In the genomic region with DNA sequence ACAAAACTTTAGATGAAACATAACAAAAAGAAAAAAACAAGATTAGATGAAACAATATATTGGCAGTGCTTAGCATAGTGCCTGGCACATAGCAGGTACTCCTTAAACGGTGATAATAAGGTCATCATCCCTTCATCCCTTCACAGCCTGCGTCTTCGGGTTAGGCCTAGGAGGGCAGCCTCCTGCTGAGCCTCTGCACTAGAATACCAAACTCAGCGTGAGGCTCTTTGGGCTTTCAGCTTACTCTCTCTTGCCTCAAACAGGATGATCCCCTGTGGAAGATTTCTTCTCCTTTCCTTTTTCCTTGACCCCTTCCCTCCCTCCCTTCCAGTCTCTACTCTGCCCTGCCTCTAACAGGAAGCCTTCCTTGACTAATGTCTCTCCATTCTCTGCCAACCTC, we compare ENCODE assay signal across 19 cellular contexts. TPM values are rescaled to one million over a fixed set of nuclear protein-coding genes. Genes with fewer than 3 reads are reported as not detected.
A peak's percentile ranks its signal among the peaks of the same experiment; 100 is the strongest.
DNase-seq lines count a peak whose midpoint lies in the region; ATAC-seq and TF ChIP-seq lines count a peak whose summit lies in the region.
"Had no signal": no experiment of that assay in that cellular context is flagged by ENCODE, and none has a peak within 500 bp of the region (broad histone marks: within the 10 kb centered on the region; RNA-seq: fewer than 3 reads in every experiment).

No MANE protein-coding gene starts in this region.

- H3K36me3 ChIP-seq in mesenchymal stem cell (ENCODE audit: control insufficient read depth in 1 of 2, insufficient read depth in 2 of 2, low read depth in 1 of 2, low read length in 2 of 2) (no peaks in the 10 kb centered on the region), tibial nerve (no peaks in the 10 kb centered on the region)
- H3K36me3 ChIP-seq: HAP-1, heart right ventricle, upper lobe of left lung had no signal

- H3K9me3 ChIP-seq in mesenchymal stem cell (ENCODE audit: control insufficient read depth, low read length) (no peaks in the 10 kb centered on the region), tibial nerve (no peaks in the 10 kb centered on the region)
- H3K9me3 ChIP-seq: HAP-1, heart right ventricle, upper lobe of left lung had no signal

- no peak overlapping the region for H4K91ac ChIP-seq in mesenchymal stem cell (ENCODE audit: low read length)

- TF ChIP-seq CTCF in tibial nerve (IDR thresholded peaks at IDR 0.05) = no peak

- peak overlapping the region; percentile 4 for H3K27ac ChIP-seq in mesenchymal stem cell (ENCODE audit: low read length, poor library complexity, severe bottlenecking)
- H3K27ac ChIP-seq in tibial nerve = peak overlapping the region; percentile 54 to 79 (median 74)
- H3K27ac ChIP-seq: heart right ventricle, upper lobe of left lung had no signal

- no peak for TF ChIP-seq EP300 in tibial nerve (IDR thresholded peaks at IDR 0.05)

- no peak overlapping the region for H3K9ac ChIP-seq in mesenchymal stem cell (ENCODE audit: low read length)

- no peak overlapping the region for H2BK120ac ChIP-seq in mesenchymal stem cell (ENCODE audit: low read depth, low read length)

- H3K4me3 ChIP-seq in mesenchymal stem cell (ENCODE audit: insufficient read depth in 1 of 2, low read depth in 1 of 2, low read length in 2 of 2) = no peak overlapping the region
- H3K4me3 ChIP-seq in tibial nerve = no peak overlapping the region
- H3K4me3 ChIP-seq: HAP-1 had no signal

- no peak overlapping the region for H3K4me2 ChIP-seq in mesenchymal stem cell (ENCODE audit: low read length, poor library complexity, severe bottlenecking)

- H2BK5ac ChIP-seq in mesenchymal stem cell (ENCODE audit: low read depth, low read length, poor library complexity, severe bottlenecking) = no peak overlapping the region

- no peak overlapping the region for H2AK5ac ChIP-seq in mesenchymal stem cell (ENCODE audit: low read length, severe bottlenecking)

- WGBS in mesenchymal stem cell = 56% methylated on average over 4 of the region's 4 CpGs
- 62 to 67% methylated on average over 4 of the region's 4 CpGs for WGBS in tibial nerve, 2 donors

- no peak for ATAC-seq in GM19467 (IDR thresholded peaks at IDR 0.05; ENCODE audit: unreplicated experiment)

- H2BK15ac ChIP-seq in mesenchymal stem cell (ENCODE audit: low read depth, poor library complexity, severe bottlenecking) = no peak overlapping the region

- H2AFZ ChIP-seq in mesenchymal stem cell (ENCODE audit: low read depth, low read length) = no peak overlapping the region

- H3K4ac ChIP-seq in mesenchymal stem cell (ENCODE audit: low read depth in 1 of 2, low read length in 2 of 2) = no peak overlapping the region

- H3K27me3 ChIP-seq in mesenchymal stem cell (ENCODE audit: control insufficient read depth in 1 of 2, insufficient read depth in 1 of 2, low read length in 2 of 2) (peaks cover 19 to 37% of the 10 kb centered on the region in 2 experiments), tibial nerve (no peaks in the 10 kb centered on the region)

- H4K8ac ChIP-seq in mesenchymal stem cell (ENCODE audit: low read length) = no peak overlapping the region

- no peak overlapping the region for H3K14ac ChIP-seq in mesenchymal stem cell (ENCODE audit: low read length in 2 of 2)

- H3K18ac ChIP-seq in mesenchymal stem cell (ENCODE audit: low read depth in 1 of 2, low read length in 2 of 2) = no peak overlapping the region

- H3K23ac ChIP-seq in mesenchymal stem cell (ENCODE audit: low read length in 2 of 2) = no peak overlapping the region

- no peak for TF ChIP-seq POLR2A in tibial nerve (IDR thresholded peaks at IDR 0.05)

- peak; percentile 25 for DNase-seq in DMS79 treated with DMSO at 0.1 percent for 48 hours (lab: John Stamatoyannopoulos, UW)
- no peak for DNase-seq in DMS79 (lab: John Stamatoyannopoulos, UW)
- DNase-seq in astrocyte of the hippocampus (ENCODE audit: low read depth, low spot score) = peak; percentile 24
- DNase-seq in mesenchymal stem cell = no peak
- DNase-seq in tibial nerve (ENCODE audit: low spot score in 2 of 2) = no peak
- no peak for DNase-seq in C1 segment of cervical spinal cord (lab: John Stamatoyannopoulos, UW)
- DNase-seq in DMS153 treated with DMSO at 0.1 percent for 48 hours (lab: John Stamatoyannopoulos, UW; ENCODE audit: unreplicated experiment) = no peak
- DNase-seq: activated naive CD4-positive, alpha-beta T cell treated with anti-CD3 and anti-CD28 coated beads, Interleukin-2, amount 10 ng/mL, durations not matched to agents 7 days and 5 days; CD4-positive, alpha-beta memory T cell; heart right ventricle; NCI-H187; NCI-H510A; SHP77 treated with DMSO at 0.1 percent for 48 hours; small intestine had no signal

- H3K4me1 ChIP-seq in mesenchymal stem cell (ENCODE audit: control insufficient read depth, insufficient read depth, low read depth, low read length) (peaks cover 20% of the 10 kb centered on the region), tibial nerve (peaks cover 0 to 30% (median 17%) of the 10 kb centered on the region in 4 donors)

- H2BK12ac ChIP-seq in mesenchymal stem cell (ENCODE audit: low read length in 2 of 2) = no peak overlapping the region

- no peaks in the 10 kb centered on the region for H3K79me1 ChIP-seq in mesenchymal stem cell (replicated peaks; ENCODE audit: low read length, poor library complexity, severe bottlenecking)

RNA-seq across cellular contexts. Expression of gene FIGNL2, which starts 14.4 kb away (rescaled TPM):
- polyA plus RNA-seq in mesenchymal stem cell (2013, experiment 1 of 2) = 0.62 TPM
- 0.71 TPM for polyA plus RNA-seq in mesenchymal stem cell (2013, experiment 2 of 2)
- total RNA-seq in tibial nerve = 1 to 10 TPM; 1.1 to 2.1 (median 1.3) TPM

RNA-seq across cellular contexts. Expression of gene ANKRD33, which starts 25.0 kb away (rescaled TPM):
- 3.7 TPM for polyA plus RNA-seq in mesenchymal stem cell (2013, experiment 1 of 2)
- polyA plus RNA-seq in mesenchymal stem cell (2013, experiment 2 of 2) = 3.2 TPM
- under 1 TPM in 2 of 4 donors, not detected in 2; 0.60 to 0.66 TPM for total RNA-seq in tibial nerve
- total RNA-seq: A172; CD4-positive, alpha-beta memory T cell; heart right ventricle; upper lobe of left lung had no signal
- polyA plus RNA-seq: CD4-positive, alpha-beta memory T cell; fibroblast of lung; small intestine had no signal

RNA-seq across cellular contexts. Expression of gene ACVRL1, which starts 44.4 kb away (rescaled TPM):
- polyA plus RNA-seq in mesenchymal stem cell (2013, experiment 1 of 2) = 158 TPM
- polyA plus RNA-seq in mesenchymal stem cell (2013, experiment 2 of 2) = 162 TPM
- total RNA-seq in tibial nerve = 100 to 1,000 TPM in 1 of 4 donors, 10 to 100 TPM in 3; 68.4 to 318 (median 80.7) TPM
- polyA plus RNA-seq: CD4-positive, alpha-beta memory T cell had no signal

Comparison
In these comparisons a context has a peak if more than half of its experiments do, and no peak if none do; other contexts are left out.
1. DNase-seq: peak in DMS79 treated with DMSO at 0.1 percent for 48 hours (single experiment) and astrocyte of the hippocampus (single experiment); none in DMS79 (single experiment), mesenchymal stem cell (single experiment), tibial nerve (0 of 2), C1 segment of cervical spinal cord (0 of 14) and DMS153 treated with DMSO at 0.1 percent for 48 hours (single experiment).